1 cellular context compared by ENCODE assay signal in genomic region chr1:94667716-94668282, GRCh38.
TF ChIP-seq lines count a peak whose summit lies in the region.

No MANE protein-coding gene starts in this region.

TF ChIP-seq in IMR-90, 13 proteins besides CTCF, POLR2A, EP300 and RAD21 (continued from another document):
- TF ChIP-seq MAZ (IDR thresholded peaks at IDR 0.05; ENCODE audit: borderline replicate concordance, low read depth, low read length) (no peak), MAFK (IDR thresholded peaks at IDR 0.05; ENCODE audit: low read depth, low read length) (no peak), RFX5 (IDR thresholded peaks at IDR 0.05; ENCODE audit: low read depth, low read length) (no peak), NFE2L2 (IDR thresholded peaks at IDR 0.05; ENCODE audit: low read depth, low read length) (no peak), BHLHE40 (IDR thresholded peaks at IDR 0.05; ENCODE audit: low read depth, low read length) (no peak)
- TF ChIP-seq, protein P1, sequence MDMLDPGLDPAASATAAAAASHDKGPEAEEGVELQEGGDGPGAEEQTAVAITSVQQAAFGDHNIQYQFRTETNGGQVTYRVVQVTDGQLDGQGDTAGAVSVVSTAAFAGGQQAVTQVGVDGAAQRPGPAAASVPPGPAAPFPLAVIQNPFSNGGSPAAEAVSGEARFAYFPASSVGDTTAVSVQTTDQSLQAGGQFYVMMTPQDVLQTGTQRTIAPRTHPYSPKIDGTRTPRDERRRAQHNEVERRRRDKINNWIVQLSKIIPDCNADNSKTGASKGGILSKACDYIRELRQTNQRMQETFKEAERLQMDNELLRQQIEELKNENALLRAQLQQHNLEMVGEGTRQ (IDR thresholded peaks at IDR 0.05; ENCODE audit: low read depth, low read length), result no peak
